1 cellular context compared by ENCODE assay signal in genomic region chr22:29727248-29727551, GRCh38.
TF ChIP-seq lines count a peak whose summit lies in the region.

No MANE protein-coding gene starts in this region.

TF ChIP-seq in HEK293, 187 proteins besides CTCF, POLR2A, EP300 and RAD21 (continued from another document):
- TF ChIP-seq ZNF518A (tag by site-specific recombination; conservative IDR thresholded peaks at IDR 0.05; ENCODE audit: low read depth) (no peak), ZNF175 (tag by site-specific recombination; IDR thresholded peaks at IDR 0.05) (no peak), ZNF146 (tag by site-specific recombination; IDR thresholded peaks at IDR 0.05) (no peak), GLIS2 (tag by site-specific recombination; IDR thresholded peaks at IDR 0.05) (peak; percentile 79), SP2 (tag by site-specific recombination; IDR thresholded peaks at IDR 0.05) (no peak), TSHZ1 (tag by site-specific recombination; IDR thresholded peaks at IDR 0.05; ENCODE audit: borderline replicate concordance) (no peak)
